Comparison of ENCODE assay signal across 8 cellular contexts in the genomic region with DNA sequence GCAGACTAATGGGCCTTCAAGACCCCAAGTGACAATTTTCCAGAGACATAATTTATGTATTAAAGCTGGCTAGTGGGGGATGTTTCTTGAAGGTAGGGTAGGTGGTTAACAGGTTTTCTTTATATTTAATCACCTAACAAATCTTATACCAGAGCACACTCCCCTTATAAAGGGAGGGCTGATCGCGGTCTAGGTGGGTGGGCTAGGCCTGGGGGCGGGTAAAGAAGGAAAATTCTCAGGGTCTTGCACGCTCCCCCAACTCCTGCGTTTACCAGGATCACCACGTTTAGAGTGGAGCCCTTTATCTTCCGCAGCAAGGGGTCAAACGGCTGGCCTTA. TPM values are rescaled to one million over a fixed set of nuclear protein-coding genes. Genes with fewer than 3 reads are reported as not detected.
DNase-seq lines count a peak whose midpoint lies in the region; ATAC-seq and TF ChIP-seq lines count a peak whose summit lies in the region.

No MANE protein-coding gene starts in this region.

- peak; percentile 40 for ATAC-seq in stimulated activated naive CD8-positive, alpha-beta T cell treated with anti-CD3 and anti-CD28 coated beads, Interleukin-15, amount 100 ng/mL, for 72 hours

- no peaks in the 10 kb centered on the region for H3K36me3 ChIP-seq in iPS DF 6.9 (ENCODE audit: control insufficient read depth, insufficient read depth, low read length)

- H3K27ac ChIP-seq in iPS DF 6.9 (ENCODE audit: low read length): no peak overlapping the region

- H3K27ac Mint-ChIP-seq in activated CD4-positive, alpha-beta memory T cell treated with anti-CD3 and anti-CD28 coated beads, Interleukin-2, amount 10 ng/mL, durations not matched to agents 7 days and 5 days: peak overlapping the region; percentile 85
- peak overlapping the region in 1 of 2 donors; percentile 82 for H3K27ac Mint-ChIP-seq in stimulated activated naive CD8-positive, alpha-beta T cell treated with anti-CD3 and anti-CD28 coated beads, Interleukin-15, amount 100 ng/mL, for 72 hours

- H3K27me3 Mint-ChIP-seq in activated CD4-positive, alpha-beta memory T cell treated with anti-CD3 and anti-CD28 coated beads, Interleukin-2, amount 10 ng/mL, durations not matched to agents 7 days and 5 days: peaks cover 45% of the 10 kb centered on the region
- peaks cover 11% of the 10 kb centered on the region for H3K27me3 Mint-ChIP-seq in stimulated activated naive CD8-positive, alpha-beta T cell treated with anti-CD3 and anti-CD28 coated beads, Interleukin-15, amount 100 ng/mL, for 72 hours

- DNase-seq in HFF-Myc (ENCODE audit: extremely low read depth, low read depth) (no peak), iPS DF 6.9 (ENCODE audit: low read depth, low spot score) (no peak), NCI-H2081 treated with DMSO at 0.1 percent for 48 hours (lab: John Stamatoyannopoulos, UW) (no peak), kidney tubule cell (ENCODE audit: low spot score) (no peak), iPS-NIHi11 (ENCODE audit: low spot score) (no peak)
- no peak for DNase-seq in activated CD4-positive, alpha-beta memory T cell treated with anti-CD3 and anti-CD28 coated beads, Interleukin-2, amount 10 ng/mL, durations not matched to agents 7 days and 5 days
- DNase-seq in stimulated activated naive CD8-positive, alpha-beta T cell treated with anti-CD3 and anti-CD28 coated beads, Interleukin-15, amount 100 ng/mL, for 72 hours: no peak
- no peak for DNase-seq in activated CD4-positive, alpha-beta T cell treated with anti-CD3 and anti-CD28 coated beads, Interleukin-2, amount 50 U/mL, for 48 hours

- peaks cover 8% of the 10 kb centered on the region for H3K36me3 Mint-ChIP-seq in activated CD4-positive, alpha-beta memory T cell treated with anti-CD3 and anti-CD28 coated beads, Interleukin-2, amount 10 ng/mL, durations not matched to agents 7 days and 5 days (ENCODE audit: low read depth)

- TF ChIP-seq CTCF in HFF-Myc (IDR thresholded peaks at IDR 0.05; ENCODE audit: low read depth, low read length, missing control alignments): no peak

- CTCF ChIA-PET in activated CD4-positive, alpha-beta memory T cell treated with anti-CD3 and anti-CD28 coated beads, Interleukin-2, amount 10 ng/mL, durations not matched to agents 7 days and 5 days (lab: Charles Lee): interaction anchor here (1.1 to 2.8 kb wide), 2 partner anchors 50 to 67 kb away, joined by 3 to 13 read pairs; a partner anchor contains a TSS

- no peaks in the 10 kb centered on the region for H3K4me1 ChIP-seq in iPS DF 6.9 (ENCODE audit: control insufficient read depth, insufficient read depth, low read length)

- peak overlapping the region; percentile 43 for H3K4me3 ChIP-seq in HFF-Myc (replicated peaks; ENCODE audit: low read depth, low read length)
- peak overlapping the region; percentile 61; the same call in 1 of the 2 replicates for H3K4me3 ChIP-seq in iPS DF 6.9 (ENCODE audit: low read length)

- WGBS in iPS DF 6.9 (ENCODE audit: insufficient coverage, insufficient read length): no CpG with 5 or more reads among the region's 8 CpGs

- H3K9me3 ChIP-seq in iPS DF 6.9 (ENCODE audit: control insufficient read depth, insufficient read depth, low read length): no peaks in the 10 kb centered on the region

- peak overlapping the region; percentile 86 for H3K4me3 Mint-ChIP-seq in activated CD4-positive, alpha-beta memory T cell treated with anti-CD3 and anti-CD28 coated beads, Interleukin-2, amount 10 ng/mL, durations not matched to agents 7 days and 5 days
- peak overlapping the region; percentile 88 to 92 for H3K4me3 Mint-ChIP-seq in stimulated activated naive CD8-positive, alpha-beta T cell treated with anti-CD3 and anti-CD28 coated beads, Interleukin-15, amount 100 ng/mL, for 72 hours

- POLR2A ChIA-PET in activated CD4-positive, alpha-beta memory T cell treated with anti-CD3 and anti-CD28 coated beads, Interleukin-2, amount 10 ng/mL, durations not matched to agents 7 days and 5 days (lab: Charles Lee): interaction anchor here (1.1 to 2.7 kb wide), 8 partner anchors 9 to 68 kb away, joined by 3 to 15 read pairs (median 6); a partner anchor contains a TSS

- H3K9me3 Mint-ChIP-seq in activated CD4-positive, alpha-beta memory T cell treated with anti-CD3 and anti-CD28 coated beads, Interleukin-2, amount 10 ng/mL, durations not matched to agents 7 days and 5 days: peaks cover 5% of the 10 kb centered on the region
- H3K9me3 Mint-ChIP-seq in stimulated activated naive CD8-positive, alpha-beta T cell treated with anti-CD3 and anti-CD28 coated beads, Interleukin-15, amount 100 ng/mL, for 72 hours: no peaks in the 10 kb centered on the region

- peaks cover 25% of the 10 kb centered on the region for H3K4me1 Mint-ChIP-seq in activated CD4-positive, alpha-beta memory T cell treated with anti-CD3 and anti-CD28 coated beads, Interleukin-2, amount 10 ng/mL, durations not matched to agents 7 days and 5 days
- peaks cover 21% of the 10 kb centered on the region for H3K4me1 Mint-ChIP-seq in stimulated activated naive CD8-positive, alpha-beta T cell treated with anti-CD3 and anti-CD28 coated beads, Interleukin-15, amount 100 ng/mL, for 72 hours

- H3K27me3 ChIP-seq in iPS DF 6.9 (ENCODE audit: control insufficient read depth, insufficient read depth, low read length): no peaks in the 10 kb centered on the region; the same call in 1 of the 2 replicates

RNA-seq across cellular contexts. Expression of a gene that starts 19.9 kb away (rescaled TPM):
- 100 to 1,000 TPM; 128 to 133 TPM for total RNA-seq in activated CD4-positive, alpha-beta memory T cell treated with anti-CD3 and anti-CD28 coated beads, Interleukin-2, amount 10 ng/mL, durations not matched to agents 7 days and 5 days

RNA-seq across cellular contexts. Expression of a gene that starts 26.0 kb away (rescaled TPM):
- 100 to 1,000 TPM; 103 to 106 TPM for total RNA-seq in activated CD4-positive, alpha-beta memory T cell treated with anti-CD3 and anti-CD28 coated beads, Interleukin-2, amount 10 ng/mL, durations not matched to agents 7 days and 5 days

RNA-seq across cellular contexts. Expression of a gene that starts 41.1 kb away (rescaled TPM):
- total RNA-seq in activated CD4-positive, alpha-beta memory T cell treated with anti-CD3 and anti-CD28 coated beads, Interleukin-2, amount 10 ng/mL, durations not matched to agents 7 days and 5 days: under 1 TPM; 0.50 to 0.83 TPM
